In the genomic region with DNA sequence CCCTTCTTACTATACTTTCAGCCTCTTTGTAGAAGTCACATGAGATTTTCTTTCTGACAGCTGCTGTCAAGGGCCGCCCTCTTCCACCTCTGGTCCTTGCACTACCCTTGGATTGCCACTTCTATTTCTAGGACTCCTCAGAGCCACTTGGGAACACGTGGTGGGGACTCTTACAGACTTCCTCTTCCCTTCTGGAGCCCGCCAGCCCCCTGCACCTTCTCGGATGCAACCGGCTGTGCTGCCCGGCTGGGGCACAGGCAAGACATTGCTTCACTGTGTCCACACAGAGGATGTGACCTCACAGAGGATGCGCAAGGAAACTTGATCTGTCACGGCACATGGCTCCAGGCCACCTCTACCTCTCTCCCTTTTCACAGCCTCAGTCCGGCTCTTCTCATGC, we compare ENCODE assay signal across 8 cellular contexts. TPM values are rescaled to one million over a fixed set of nuclear protein-coding genes. Genes with fewer than 3 reads are reported as not detected.
DNase-seq lines count a peak whose midpoint lies in the region; ATAC-seq and TF ChIP-seq lines count a peak whose summit lies in the region.

No MANE protein-coding gene starts in this region.

- no peak overlapping the region for H3K4me3 ChIP-seq in CD8-positive, alpha-beta memory T cell (ENCODE audit: low read length)
- H3K4me3 ChIP-seq in WERI-Rb-1 (ENCODE audit: low read depth, low read length) = no peak overlapping the region

- H3K27ac ChIP-seq in CD8-positive, alpha-beta memory T cell (ENCODE audit: low read depth, low read length) = no peak overlapping the region
- H3K27ac ChIP-seq in WERI-Rb-1 = no peak overlapping the region

- peaks cover 0 to 23% (median 0%) of the 10 kb centered on the region in 3 donors for H3K36me3 Mint-ChIP-seq in CD8-positive, alpha-beta memory T cell
- no peaks in the 10 kb centered on the region for H3K36me3 Mint-ChIP-seq in activated naive CD8-positive, alpha-beta T cell
- no peaks in the 10 kb centered on the region for H3K36me3 Mint-ChIP-seq in naive B cell

- H3K4me1 Mint-ChIP-seq in CD8-positive, alpha-beta memory T cell = peaks cover 66 to 82% (median 70%) of the 10 kb centered on the region in 3 donors
- peaks cover 86% of the 10 kb centered on the region for H3K4me1 Mint-ChIP-seq in activated naive CD8-positive, alpha-beta T cell (ENCODE audit: low read depth)
- H3K4me1 Mint-ChIP-seq in naive B cell = peaks cover 58 to 74% (median 70%) of the 10 kb centered on the region in 3 donors

- peak overlapping the region in 6 of 7 donors; percentile 32 to 95 (median 70) for H3K4me3 Mint-ChIP-seq in CD8-positive, alpha-beta memory T cell
- H3K4me3 Mint-ChIP-seq in activated naive CD8-positive, alpha-beta T cell = peak overlapping the region; percentile 91
- peak overlapping the region in 7 of 8 donors; percentile 13 to 92 (median 73) for H3K4me3 Mint-ChIP-seq in naive B cell

- H3K27me3 ChIP-seq in CD8-positive, alpha-beta memory T cell (ENCODE audit: insufficient read depth, low read length, poor library complexity, severe bottlenecking) = no peaks in the 10 kb centered on the region
- no peaks in the 10 kb centered on the region for H3K27me3 ChIP-seq in WERI-Rb-1 (ENCODE audit: insufficient read depth, low read depth, severe bottlenecking)

- no peaks in the 10 kb centered on the region for H3K9me3 Mint-ChIP-seq in CD8-positive, alpha-beta memory T cell
- H3K9me3 Mint-ChIP-seq in activated naive CD8-positive, alpha-beta T cell (ENCODE audit: low read depth) = no peaks in the 10 kb centered on the region
- no peaks in the 10 kb centered on the region for H3K9me3 Mint-ChIP-seq in naive B cell

- TF ChIP-seq CTCF in WERI-Rb-1 (IDR thresholded peaks at IDR 0.05; ENCODE audit: low read depth, low read length) = no peak

- peak in 1 of 5 donors; percentile 21 for DNase-seq in CD8-positive, alpha-beta memory T cell
- DNase-seq in MV-4-11 (lab: John Stamatoyannopoulos, UW) (peak; percentile 97), naive B cell (no peak), WERI-Rb-1 (no peak), NCI-H1694 (lab: John Stamatoyannopoulos, UW) (no peak)

- H3K27ac Mint-ChIP-seq in CD8-positive, alpha-beta memory T cell = peak overlapping the region in 7 of 8 donors; percentile 29 to 87 (median 54)
- H3K27ac Mint-ChIP-seq in activated naive CD8-positive, alpha-beta T cell = peak overlapping the region; percentile 93
- peak overlapping the region in 3 of 6 donors; percentile 24 to 82 (median 60) for H3K27ac Mint-ChIP-seq in naive B cell

- H3K4me1 ChIP-seq in CD8-positive, alpha-beta memory T cell (ENCODE audit: insufficient read depth, low read length) = peaks cover 85% of the 10 kb centered on the region

- no peaks in the 10 kb centered on the region for H3K27me3 Mint-ChIP-seq in CD8-positive, alpha-beta memory T cell
- no peaks in the 10 kb centered on the region for H3K27me3 Mint-ChIP-seq in activated naive CD8-positive, alpha-beta T cell
- H3K27me3 Mint-ChIP-seq in naive B cell = no peaks in the 10 kb centered on the region

- POLR2A ChIA-PET in CD8-positive, alpha-beta memory T cell (lab: Charles Lee) = no interaction called here

- CTCF ChIA-PET in CD8-positive, alpha-beta memory T cell (lab: Charles Lee) = interaction anchor here (1.0 to 1.2 kb wide), 3 partner anchors 11 to 84 kb away, joined by 3 to 10 read pairs (median 4); no protein-coding TSS in a partner anchor

- H3K36me3 ChIP-seq in CD8-positive, alpha-beta memory T cell (ENCODE audit: insufficient read depth, low read length) = no peaks in the 10 kb centered on the region
- H3K36me3 ChIP-seq in WERI-Rb-1 = peaks cover 5% of the 10 kb centered on the region; the same call in 1 of the 2 replicates

- ATAC-seq in naive B cell (ENCODE audit: low read depth in 2 of 2) (peak; percentile 13 to 17), GM18858 (IDR thresholded peaks at IDR 0.05; ENCODE audit: unreplicated experiment) (no peak), HG03520 (IDR thresholded peaks at IDR 0.05; ENCODE audit: unreplicated experiment) (no peak)

- H3K9me3 ChIP-seq in CD8-positive, alpha-beta memory T cell (ENCODE audit: low read length) = no peaks in the 10 kb centered on the region
- H3K9me3 ChIP-seq in WERI-Rb-1 (ENCODE audit: severe bottlenecking) = no peaks in the 10 kb centered on the region

RNA-seq across cellular contexts. Expression of a gene that starts 2.4 kb away (rescaled TPM):
- total RNA-seq in CD8-positive, alpha-beta memory T cell = 10 to 100 TPM; 17.1 to 18.4 TPM
- 46.6 TPM for polyA plus RNA-seq in CD8-positive, alpha-beta memory T cell
- 10 to 100 TPM in 5 of 6 donors, 1 to 10 TPM in 1; 10.0 to 32.6 (median 14.2) TPM for polyA plus RNA-seq in naive B cell (ENCODE audit: low read depth in 6 of 6)

RNA-seq across cellular contexts. Expression of a gene that starts 39.4 kb away (rescaled TPM):
- 100 to 1,000 TPM; 163 to 165 TPM for total RNA-seq in CD8-positive, alpha-beta memory T cell
- 329 TPM for polyA plus RNA-seq in CD8-positive, alpha-beta memory T cell
- polyA plus RNA-seq in naive B cell (ENCODE audit: low read depth in 6 of 6) = 100 to 1,000 TPM; 116 to 166 (median 146) TPM

Comparison
In these comparisons a context has a peak if more than half of its experiments do, and no peak if none do; other contexts are left out.
1. ATAC-seq: peak in naive B cell (2 of 2); none in GM18858 (single experiment) and HG03520 (single experiment).
2. Peak in every context shown above with its lines, with median percentiles within 50 percentile points of each other: H3K4me3 Mint-ChIP-seq.